Comparison of ENCODE assay signal across 1 cellular context in genomic region chr9:129888085-129888808, GRCh38.
A peak's percentile ranks its signal among the peaks of the same experiment; 100 is the strongest.
TF ChIP-seq lines count a peak whose summit lies in the region.

No MANE protein-coding gene starts in this region.

TF ChIP-seq in GM12878, 131 proteins besides CTCF, POLR2A, EP300 and RAD21 (continued from another document):
- TF ChIP-seq CEBPZ (IDR thresholded peaks at IDR 0.05; ENCODE audit: low read depth, low read length) (no peak), SMAD5 (IDR thresholded peaks at IDR 0.05; ENCODE audit: low read depth) (peak; percentile 77), MTA2 (IDR thresholded peaks at IDR 0.05; ENCODE audit: low read depth) (peak; percentile 95), SIN3A (IDR thresholded peaks at IDR 0.05; ENCODE audit: low read depth, low read length) (no peak; the same call in 1 of the 2 replicates), ZSCAN29 (IDR thresholded peaks at IDR 0.05) (no peak), JUNB (IDR thresholded peaks at IDR 0.05) (no peak; the same call in 1 of the 2 replicates), IRF4 (IDR thresholded peaks at IDR 0.05; ENCODE audit: low read depth, low read length) (peak; percentile 82), NRF1 (conservative IDR thresholded peaks at IDR 0.05; ENCODE audit: low read depth, low read length) (no peak; the same call in 1 of the 2 replicates), NR2F1 (conservative IDR thresholded peaks at IDR 0.05) (peak; percentile 95), SKIL (IDR thresholded peaks at IDR 0.05; ENCODE audit: low read depth, poor library complexity, severe bottlenecking) (peak; percentile 99), DPF2 (IDR thresholded peaks at IDR 0.05) (peak; percentile 97)
